In the genomic region with DNA sequence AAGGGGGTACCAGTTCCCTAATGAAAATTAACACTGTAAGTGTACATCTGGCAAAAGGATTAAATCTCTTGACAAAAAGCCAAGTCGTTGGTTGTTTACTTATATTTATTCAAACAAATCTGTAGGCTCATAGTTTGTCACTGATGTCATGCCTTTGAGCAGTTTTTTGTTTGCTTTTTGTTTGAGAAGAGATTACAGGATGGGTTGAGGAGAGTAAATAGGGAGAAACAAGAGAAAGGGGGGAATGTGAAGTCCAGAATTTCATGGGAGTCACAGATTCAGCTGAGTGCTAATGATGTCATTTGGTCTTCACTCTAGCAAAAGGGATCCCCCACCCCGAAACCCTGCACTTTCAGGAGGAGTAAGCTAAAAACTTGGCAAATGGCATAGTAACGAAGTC, we compare ENCODE assay signal across 9 cellular contexts.
A peak's percentile ranks its signal among the peaks of the same experiment; 100 is the strongest.
DNase-seq lines count a peak whose midpoint lies in the region; ATAC-seq and TF ChIP-seq lines count a peak whose summit lies in the region.
"Had no signal": no experiment of that assay in that cellular context is flagged by ENCODE, and none has a peak within 500 bp of the region (broad histone marks: within the 10 kb centered on the region; RNA-seq: fewer than 3 reads in every experiment).

No MANE protein-coding gene starts in this region.

- peaks cover 0 to 8% of the 10 kb centered on the region in 2 donors for H3K4me1 ChIP-seq in uterus

- H3K9me3 ChIP-seq in uterus: no peaks in the 10 kb centered on the region

- DNase-seq in DMS79 treated with DMSO at 0.1 percent for 48 hours (lab: John Stamatoyannopoulos, UW) (peak; percentile 27), NCI-H2029 (lab: John Stamatoyannopoulos, UW) (peak; percentile 49), caudate nucleus (lab: John Stamatoyannopoulos, UW) (no peak), nephron progenitor cell (no peak), uterus (no peak), UCSD-AML1 (lab: John Stamatoyannopoulos, UW; ENCODE audit: unreplicated experiment) (no peak)
- no peak for DNase-seq in activated CD4-positive, alpha-beta T cell treated with anti-CD3 and anti-CD28 coated beads for 48 hours
- DNase-seq: Karpas-422 had no signal

- H3K4me3 Mint-ChIP-seq in nephron progenitor cell: no peak overlapping the region

- no peaks in the 10 kb centered on the region for H3K36me3 ChIP-seq in uterus

- no peak for TF ChIP-seq CTCF in nephron progenitor cell (IDR thresholded peaks at IDR 0.05)
- TF ChIP-seq CTCF in uterus (IDR thresholded peaks at IDR 0.05): no peak

- intact Hi-C loops in uterus (cut with DNase I; ENCODE audit: low total_unique reads): no loop called here

- H3K36me3 Mint-ChIP-seq in nephron progenitor cell (ENCODE audit: low read depth): peaks cover 4% of the 10 kb centered on the region

- ATAC-seq in GM21390 (IDR thresholded peaks at IDR 0.05; ENCODE audit: unreplicated experiment): no peak

- no peak overlapping the region for H3K4me3 ChIP-seq in uterus

- no peaks in the 10 kb centered on the region for H3K27me3 Mint-ChIP-seq in nephron progenitor cell (ENCODE audit: low read depth, poor library complexity)

- H3K27ac ChIP-seq in caudate nucleus (ENCODE audit: low read depth, low read length) (peak overlapping the region; percentile 3), uterus (no peak overlapping the region)

- H3K27me3 ChIP-seq in uterus: no peaks in the 10 kb centered on the region

- no peak for TF ChIP-seq POLR2A in uterus (IDR thresholded peaks at IDR 0.05)

- peak overlapping the region; percentile 5 for H3K27ac Mint-ChIP-seq in nephron progenitor cell

- peaks cover 4% of the 10 kb centered on the region for H3K9me3 Mint-ChIP-seq in nephron progenitor cell

- H3K4me1 Mint-ChIP-seq in nephron progenitor cell: peaks cover 37% of the 10 kb centered on the region

Comparison
In these comparisons a context has a peak if more than half of its experiments do, and no peak if none do; other contexts are left out.
1. DNase-seq: peak in DMS79 treated with DMSO at 0.1 percent for 48 hours (single experiment) and NCI-H2029 (single experiment); none in caudate nucleus (0 of 61), nephron progenitor cell (single experiment), activated CD4-positive, alpha-beta T cell treated with anti-CD3 and anti-CD28 coated beads for 48 hours (single experiment), uterus (0 of 2) and UCSD-AML1 (single experiment).